ENCODE assay signal across 13 cellular contexts in the genomic region with DNA sequence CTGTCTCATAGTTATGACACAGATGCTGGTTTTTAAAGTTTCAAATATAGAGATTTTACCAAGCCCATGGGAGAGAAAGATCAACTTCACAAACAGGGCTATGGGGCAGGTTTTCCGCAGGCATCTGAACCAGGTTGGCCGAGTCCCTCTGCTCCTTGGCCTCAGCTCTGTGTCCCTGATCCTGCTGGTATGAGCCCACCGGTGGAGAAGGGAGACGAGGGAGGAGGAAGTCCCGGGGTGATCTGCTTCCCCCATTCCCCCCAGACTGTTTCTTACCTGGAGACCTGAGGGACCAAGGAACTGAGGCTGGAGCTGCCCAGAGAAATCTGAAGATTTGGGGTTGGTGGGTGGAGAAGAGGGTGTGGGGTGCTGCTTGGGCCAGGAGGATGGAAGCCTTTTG. TPM values are rescaled to one million over a fixed set of nuclear protein-coding genes. Genes with fewer than 3 reads are reported as not detected.
DNase-seq lines count a peak whose midpoint lies in the region; ATAC-seq and TF ChIP-seq lines count a peak whose summit lies in the region.
"Had no signal": no experiment of that assay in that cellular context is flagged by ENCODE, and none has a peak within 500 bp of the region (broad histone marks: within the 10 kb centered on the region; RNA-seq: fewer than 3 reads in every experiment).

No MANE protein-coding gene starts in this region.

- ATAC-seq in left ventricle myocardium superior (no peak), psoas muscle (no peak), GM18861 (IDR thresholded peaks at IDR 0.05; ENCODE audit: unreplicated experiment) (no peak), GM21576 (IDR thresholded peaks at IDR 0.05; ENCODE audit: unreplicated experiment) (no peak), HG02884 (IDR thresholded peaks at IDR 0.05; ENCODE audit: unreplicated experiment) (no peak)
- ATAC-seq: mucosa of descending colon had no signal

- WGBS in psoas muscle, 3 donors: 77 to 92% (median 82%) methylated on average over 5 of the region's 5 CpGs

- H3K9me3 ChIP-seq in left ventricle myocardium inferior (replicated peaks): no peaks in the 10 kb centered on the region
- no peaks in the 10 kb centered on the region for H3K9me3 ChIP-seq in psoas muscle
- H3K9me3 ChIP-seq: mucosa of descending colon had no signal

- H3K36me3 ChIP-seq in left ventricle myocardium inferior (no peaks in the 10 kb centered on the region), psoas muscle (ENCODE audit: insufficient read depth in 1 of 2, low read depth in 1 of 2) (no peaks in the 10 kb centered on the region)

- H3K27ac ChIP-seq in left ventricle myocardium inferior (replicated peaks) (peak overlapping the region; percentile 96), psoas muscle (peak overlapping the region; percentile 91)

- TF ChIP-seq CTCF in left ventricle myocardium inferior (IDR thresholded peaks at IDR 0.05; ENCODE audit: borderline replicate concordance) (no peak), psoas muscle (IDR thresholded peaks at IDR 0.05) (no peak)

- H3K4me3 ChIP-seq in left ventricle myocardium inferior: no peak overlapping the region
- H3K4me3 ChIP-seq in psoas muscle: no peak overlapping the region
- H3K4me3 ChIP-seq: mucosa of descending colon had no signal

- peaks cover 94% of the 10 kb centered on the region for H3K4me1 ChIP-seq in left ventricle myocardium inferior
- peaks cover 86% of the 10 kb centered on the region for H3K4me1 ChIP-seq in psoas muscle

- intact Hi-C loops in left ventricle myocardium inferior (cut with micrococcal nuclease): loop anchor here (10.0 kb wide), 1 partner anchor 208 kb away; no protein-coding TSS in a partner anchor
- intact Hi-C loops in left ventricle myocardium superior (cut with micrococcal nuclease): no loop called here
- intact Hi-C loops in psoas muscle (cut with DNase I): loop anchor here in 1 of 2 donors (5.0 kb wide), 1 partner anchor 314 kb away; no protein-coding TSS in a partner anchor

- H3K27me3 ChIP-seq in left ventricle myocardium inferior (ENCODE audit: low read depth) (no peaks in the 10 kb centered on the region), psoas muscle (ENCODE audit: insufficient read depth in 3 of 3, low read length in 2 of 3) (no peaks in the 10 kb centered on the region)

- no peak for DNase-seq in left ventricle myocardium inferior
- DNase-seq in left ventricle myocardium superior: no peak
- DNase-seq in ecto neural progenitor cell (ENCODE audit: low spot score): peak; percentile 28
- DNase-seq in psoas muscle: no peak
- DNase-seq in D341Med (ENCODE audit: low spot score): no peak
- DNase-seq: activated CD8-positive, alpha-beta memory T cell treated with anti-CD3 and anti-CD28 coated beads for 24 hours; activated naive CD4-positive, alpha-beta T cell treated with anti-CD3 and anti-CD28 coated beads for 36 hours; H9; NCI-H1105 treated with DMSO at 0.1 percent for 48 hours had no signal

RNA-seq across cellular contexts. Expression of gene BTG2, which starts 28.9 kb away (rescaled TPM):
- 73.7 TPM for total RNA-seq in left ventricle myocardium inferior
- 41.3 TPM for total RNA-seq in left ventricle myocardium superior
- 100 to 1,000 TPM in 3 of 4 donors, 10 to 100 TPM in 1; 83.0 to 360 (median 224) TPM for total RNA-seq in psoas muscle
- 100 to 1,000 TPM in 1 of 3 donors, 10 to 100 TPM in 2; 17.6 to 119 (median 60.4) TPM for polyA plus RNA-seq in psoas muscle

RNA-seq across cellular contexts. Expression of gene CHIT1, which starts 46.9 kb away (rescaled TPM):
- total RNA-seq in left ventricle myocardium inferior (not detected), left ventricle myocardium superior (not detected), psoas muscle (under 1 TPM in 2 of 4 donors, not detected in 2; 0.08 to 0.27 TPM)
- under 1 TPM in 2 of 3 donors, not detected in 1; 0.04 to 0.10 TPM for polyA plus RNA-seq in psoas muscle
- total RNA-seq: H9 had no signal
